ENCODE assay signal across 8 cellular contexts in the genomic region with DNA sequence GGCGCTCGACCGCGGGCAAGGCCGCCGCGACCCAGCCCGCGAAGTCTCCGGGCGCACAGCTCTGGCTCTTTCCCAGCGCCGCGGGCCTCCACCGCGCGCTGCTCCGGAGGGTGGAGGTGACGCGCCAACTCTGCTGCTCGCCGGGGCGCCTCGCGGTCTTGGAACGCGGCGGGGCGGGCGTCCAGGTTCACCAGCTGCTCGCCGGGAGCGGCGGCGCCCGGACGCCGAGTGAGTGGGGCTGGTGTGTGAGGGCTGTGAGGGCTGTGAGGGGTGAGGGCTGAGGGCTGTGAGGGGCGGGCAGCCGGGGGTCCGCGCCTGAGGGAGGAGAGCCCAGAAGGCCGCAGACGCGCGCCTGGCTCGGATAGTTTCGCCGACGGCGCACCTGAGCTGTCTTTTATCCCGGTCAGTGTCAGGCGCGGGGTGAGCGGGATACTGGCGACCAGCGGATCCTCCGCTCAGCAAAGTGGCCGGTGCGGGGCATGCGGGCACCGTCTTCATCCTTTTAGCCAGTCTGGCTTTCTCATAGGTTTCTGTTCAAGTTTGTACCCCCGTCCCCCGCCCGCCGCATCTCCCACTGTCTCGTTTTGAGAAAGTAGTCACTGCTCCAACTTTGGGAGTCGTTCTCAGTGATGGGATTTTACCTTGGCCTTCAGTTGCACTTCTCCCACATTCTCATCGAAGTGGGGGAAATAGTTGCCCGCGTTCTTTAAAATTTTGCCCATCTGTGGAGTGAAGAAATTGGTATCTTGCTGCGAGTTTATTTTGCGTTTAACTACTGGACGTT. TPM values are rescaled to one million over a fixed set of nuclear protein-coding genes. Genes with fewer than 3 reads are reported as not detected.
DNase-seq lines count a peak whose midpoint lies in the region; ATAC-seq and TF ChIP-seq lines count a peak whose summit lies in the region.

No MANE protein-coding gene starts in this region.

- WGBS in spleen, 5 donors, result 4 to 14% (median 4%) methylated on average over 35 to 74 of the region's 74 CpGs

- H3K4me1 ChIP-seq in OCI-LY7 (ENCODE audit: insufficient read depth, low read length, poor library complexity, severe bottlenecking) (peaks cover 11% of the 10 kb centered on the region), spleen (peaks cover 0 to 40% (median 21%) of the 10 kb centered on the region in 6 donors)

- H3K4me3 ChIP-seq in OCI-LY7 (ENCODE audit: low read depth, low read length, poor library complexity, severe bottlenecking) (peak overlapping the region; percentile 66), astrocyte of the cerebellum (ENCODE audit: low read depth, low read length) (peak overlapping the region; percentile 50), spleen (peak overlapping the region; percentile 74 to 96 (median 88))

- CTCF ChIA-PET in OCI-LY7 (lab: Charles Lee; ENCODE audit: unreplicated experiment), result no interaction called here

- H3K27ac ChIP-seq in OCI-LY7 (ENCODE audit: low read depth, low read length, poor library complexity, severe bottlenecking) (no peak overlapping the region), spleen (peak overlapping the region; percentile 82 to 90 (median 87))

- ATAC-seq in HG02588 (IDR thresholded peaks at IDR 0.05; ENCODE audit: unreplicated experiment), result peak; percentile 37

- no peaks in the 10 kb centered on the region for H3K79me2 ChIP-seq in OCI-LY7 (ENCODE audit: insufficient read depth, low read depth, low read length)

- no peaks in the 10 kb centered on the region for H4K20me1 ChIP-seq in OCI-LY7 (ENCODE audit: insufficient read depth, low read length)

- no TSS peak for BruUV-seq in OCI-LY7 (replicated peaks; lab: Mats Ljungman, UMichigan)

- peak overlapping the region; percentile 60 for H3K4me2 ChIP-seq in OCI-LY7 (ENCODE audit: low read length)

- H3K27me3 ChIP-seq in spleen (replicated peaks in 1 of 7), result no peaks in the 10 kb centered on the region

- no peaks in the 10 kb centered on the region for H3K9me3 ChIP-seq in OCI-LY7 (ENCODE audit: low read length)
- no peaks in the 10 kb centered on the region for H3K9me3 ChIP-seq in spleen

- no peak for TF ChIP-seq CTCF in OCI-LY7 (conservative IDR thresholded peaks at IDR 0.05; ENCODE audit: low read length)
- TF ChIP-seq CTCF in astrocyte of the cerebellum (IDR thresholded peaks at IDR 0.05; ENCODE audit: low read depth, low read length, missing control alignments), result no peak
- TF ChIP-seq CTCF in spleen (IDR thresholded peaks at IDR 0.05 in 8 of 11, conservative IDR thresholded peaks at IDR 0.05 in 3 of 11), result no peak

- in situ Hi-C loops in astrocyte of the cerebellum (cut with HindIII; ENCODE audit: low sequenced_read_pairs), result no loop called here

- POLR2A ChIA-PET in OCI-LY7 (lab: Charles Lee), result no interaction called here

- H3K9me2 ChIP-seq in OCI-LY7 (ENCODE audit: insufficient read depth, low read length), result no peaks in the 10 kb centered on the region

- no peak for TF ChIP-seq POLR2A in spleen (IDR thresholded peaks at IDR 0.05)

- H2AFZ ChIP-seq in OCI-LY7 (ENCODE audit: low read length), result peak overlapping the region; percentile 63

- intact Hi-C loops in OCI-LY7 (cut with micrococcal nuclease; ENCODE audit: unreplicated experiment) (no loop called here), spleen (cut with DNase I; ENCODE audit: low total_unique reads) (loop anchor here (10.0 kb wide), 1 partner anchor 73 kb away; no protein-coding TSS in a partner anchor)

- DNase-seq in NCI-H1417 (lab: John Stamatoyannopoulos, UW) (peak in 2 of 3 experiments; percentile 91 to 94), NCI-H1417 treated with DMSO at 0.1 percent for 48 hours (lab: John Stamatoyannopoulos, UW) (no peak), OCI-LY7 (ENCODE audit: low spot score) (no peak), astrocyte of the cerebellum (ENCODE audit: low read depth) (no peak), iPS-NIHi7 (ENCODE audit: extremely low spot score) (peak; percentile 63), spleen (peak; percentile 92), NK-92 (lab: John Stamatoyannopoulos, UW; ENCODE audit: unreplicated experiment) (no peak)

- H3K36me3 ChIP-seq in OCI-LY7 (ENCODE audit: insufficient read depth, low read length), result no peaks in the 10 kb centered on the region
- H3K36me3 ChIP-seq in spleen, result peaks cover 0 to 7% (median 2%) of the 10 kb centered on the region in 6 donors

RNA-seq across cellular contexts. Expression of a gene that starts 0.6 kb away (rescaled TPM):
- total RNA-seq in OCI-LY7 (2014; rRNA removed; shearing (Covaris generic)), result 0.18 TPM in 1 of 2 replicates, not detected in the other
- total RNA-seq in OCI-LY7 (2022), result not detected in 2 replicates
- total RNA-seq in spleen, result 10 to 100 TPM in 6 of 7 donors, 1 to 10 TPM in 1; 7.7 to 19.1 (median 11.3) TPM
- 1 to 10 TPM; 3.9 to 8.9 (median 5.9) TPM for polyA plus RNA-seq in spleen

Comparison
In these comparisons a context has a peak if more than half of its experiments do, and no peak if none do; other contexts are left out.
1. DNase-seq: peak in NCI-H1417 (2 of 3), iPS-NIHi7 (single experiment) and spleen (single experiment); none in NCI-H1417 treated with DMSO at 0.1 percent for 48 hours (single experiment), OCI-LY7 (single experiment), astrocyte of the cerebellum (single experiment) and NK-92 (single experiment).
2. RNA of a gene that starts 0.6 kb away (total RNA-seq): 7.7 to 19.1 TPM in spleen; 0.18 TPM in OCI-LY7; every median in the first group is over 4 times any median in the second.
3. Peak in every context shown above with its lines, with median percentiles within 50 percentile points of each other: H3K4me3 ChIP-seq.